Comparison of ENCODE assay signal across 1 cellular context in genomic region chr15:40754883-40755815, GRCh38.
TF ChIP-seq lines count a peak whose summit lies in the region.

A gene with protein sequence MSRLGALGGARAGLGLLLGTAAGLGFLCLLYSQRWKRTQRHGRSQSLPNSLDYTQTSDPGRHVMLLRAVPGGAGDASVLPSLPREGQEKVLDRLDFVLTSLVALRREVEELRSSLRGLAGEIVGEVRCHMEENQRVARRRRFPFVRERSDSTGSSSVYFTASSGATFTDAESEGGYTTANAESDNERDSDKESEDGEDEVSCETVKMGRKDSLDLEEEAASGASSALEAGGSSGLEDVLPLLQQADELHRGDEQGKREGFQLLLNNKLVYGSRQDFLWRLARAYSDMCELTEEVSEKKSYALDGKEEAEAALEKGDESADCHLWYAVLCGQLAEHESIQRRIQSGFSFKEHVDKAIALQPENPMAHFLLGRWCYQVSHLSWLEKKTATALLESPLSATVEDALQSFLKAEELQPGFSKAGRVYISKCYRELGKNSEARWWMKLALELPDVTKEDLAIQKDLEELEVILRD (minus strand): TSS chr15:40755254. CDS start chr15:40754783, 471 bp downstream.

TF ChIP-seq in K562, 482 proteins besides CTCF, POLR2A, EP300 and RAD21 (continued from another document and continues in another):
- TF ChIP-seq, protein P1, sequence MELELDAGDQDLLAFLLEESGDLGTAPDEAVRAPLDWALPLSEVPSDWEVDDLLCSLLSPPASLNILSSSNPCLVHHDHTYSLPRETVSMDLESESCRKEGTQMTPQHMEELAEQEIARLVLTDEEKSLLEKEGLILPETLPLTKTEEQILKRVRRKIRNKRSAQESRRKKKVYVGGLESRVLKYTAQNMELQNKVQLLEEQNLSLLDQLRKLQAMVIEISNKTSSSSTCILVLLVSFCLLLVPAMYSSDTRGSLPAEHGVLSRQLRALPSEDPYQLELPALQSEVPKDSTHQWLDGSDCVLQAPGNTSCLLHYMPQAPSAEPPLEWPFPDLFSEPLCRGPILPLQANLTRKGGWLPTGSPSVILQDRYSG (tag; conservative IDR thresholded peaks at IDR 0.05; ENCODE audit: low read depth): 0 out of 2 replicates have a peak, but pooled peaks have one; percentile 18
- TF ChIP-seq POLR2H (tag; IDR thresholded peaks at IDR 0.05; ENCODE audit: low read depth): peak; percentile 95
- peak; percentile 95 for TF ChIP-seq TFAP4 (CRISPR knock-in tag; IDR thresholded peaks at IDR 0.05; ENCODE audit: borderline replicate concordance)
- TF ChIP-seq KLF13 (tag; IDR thresholded peaks at IDR 0.05; ENCODE audit: borderline replicate concordance, low read depth): no peak
- TF ChIP-seq, protein P2, sequence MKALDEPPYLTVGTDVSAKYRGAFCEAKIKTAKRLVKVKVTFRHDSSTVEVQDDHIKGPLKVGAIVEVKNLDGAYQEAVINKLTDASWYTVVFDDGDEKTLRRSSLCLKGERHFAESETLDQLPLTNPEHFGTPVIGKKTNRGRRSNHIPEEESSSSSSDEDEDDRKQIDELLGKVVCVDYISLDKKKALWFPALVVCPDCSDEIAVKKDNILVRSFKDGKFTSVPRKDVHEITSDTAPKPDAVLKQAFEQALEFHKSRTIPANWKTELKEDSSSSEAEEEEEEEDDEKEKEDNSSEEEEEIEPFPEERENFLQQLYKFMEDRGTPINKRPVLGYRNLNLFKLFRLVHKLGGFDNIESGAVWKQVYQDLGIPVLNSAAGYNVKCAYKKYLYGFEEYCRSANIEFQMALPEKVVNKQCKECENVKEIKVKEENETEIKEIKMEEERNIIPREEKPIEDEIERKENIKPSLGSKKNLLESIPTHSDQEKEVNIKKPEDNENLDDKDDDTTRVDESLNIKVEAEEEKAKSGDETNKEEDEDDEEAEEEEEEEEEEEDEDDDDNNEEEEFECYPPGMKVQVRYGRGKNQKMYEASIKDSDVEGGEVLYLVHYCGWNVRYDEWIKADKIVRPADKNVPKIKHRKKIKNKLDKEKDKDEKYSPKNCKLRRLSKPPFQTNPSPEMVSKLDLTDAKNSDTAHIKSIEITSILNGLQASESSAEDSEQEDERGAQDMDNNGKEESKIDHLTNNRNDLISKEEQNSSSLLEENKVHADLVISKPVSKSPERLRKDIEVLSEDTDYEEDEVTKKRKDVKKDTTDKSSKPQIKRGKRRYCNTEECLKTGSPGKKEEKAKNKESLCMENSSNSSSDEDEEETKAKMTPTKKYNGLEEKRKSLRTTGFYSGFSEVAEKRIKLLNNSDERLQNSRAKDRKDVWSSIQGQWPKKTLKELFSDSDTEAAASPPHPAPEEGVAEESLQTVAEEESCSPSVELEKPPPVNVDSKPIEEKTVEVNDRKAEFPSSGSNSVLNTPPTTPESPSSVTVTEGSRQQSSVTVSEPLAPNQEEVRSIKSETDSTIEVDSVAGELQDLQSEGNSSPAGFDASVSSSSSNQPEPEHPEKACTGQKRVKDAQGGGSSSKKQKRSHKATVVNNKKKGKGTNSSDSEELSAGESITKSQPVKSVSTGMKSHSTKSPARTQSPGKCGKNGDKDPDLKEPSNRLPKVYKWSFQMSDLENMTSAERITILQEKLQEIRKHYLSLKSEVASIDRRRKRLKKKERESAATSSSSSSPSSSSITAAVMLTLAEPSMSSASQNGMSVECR (CRISPR knock-in tag; IDR thresholded peaks at IDR 0.05): peak; percentile 96
- TF ChIP-seq XRCC5 (IDR thresholded peaks at IDR 0.05; ENCODE audit: low read depth, low read length): no peak
- TF ChIP-seq, protein P3, sequence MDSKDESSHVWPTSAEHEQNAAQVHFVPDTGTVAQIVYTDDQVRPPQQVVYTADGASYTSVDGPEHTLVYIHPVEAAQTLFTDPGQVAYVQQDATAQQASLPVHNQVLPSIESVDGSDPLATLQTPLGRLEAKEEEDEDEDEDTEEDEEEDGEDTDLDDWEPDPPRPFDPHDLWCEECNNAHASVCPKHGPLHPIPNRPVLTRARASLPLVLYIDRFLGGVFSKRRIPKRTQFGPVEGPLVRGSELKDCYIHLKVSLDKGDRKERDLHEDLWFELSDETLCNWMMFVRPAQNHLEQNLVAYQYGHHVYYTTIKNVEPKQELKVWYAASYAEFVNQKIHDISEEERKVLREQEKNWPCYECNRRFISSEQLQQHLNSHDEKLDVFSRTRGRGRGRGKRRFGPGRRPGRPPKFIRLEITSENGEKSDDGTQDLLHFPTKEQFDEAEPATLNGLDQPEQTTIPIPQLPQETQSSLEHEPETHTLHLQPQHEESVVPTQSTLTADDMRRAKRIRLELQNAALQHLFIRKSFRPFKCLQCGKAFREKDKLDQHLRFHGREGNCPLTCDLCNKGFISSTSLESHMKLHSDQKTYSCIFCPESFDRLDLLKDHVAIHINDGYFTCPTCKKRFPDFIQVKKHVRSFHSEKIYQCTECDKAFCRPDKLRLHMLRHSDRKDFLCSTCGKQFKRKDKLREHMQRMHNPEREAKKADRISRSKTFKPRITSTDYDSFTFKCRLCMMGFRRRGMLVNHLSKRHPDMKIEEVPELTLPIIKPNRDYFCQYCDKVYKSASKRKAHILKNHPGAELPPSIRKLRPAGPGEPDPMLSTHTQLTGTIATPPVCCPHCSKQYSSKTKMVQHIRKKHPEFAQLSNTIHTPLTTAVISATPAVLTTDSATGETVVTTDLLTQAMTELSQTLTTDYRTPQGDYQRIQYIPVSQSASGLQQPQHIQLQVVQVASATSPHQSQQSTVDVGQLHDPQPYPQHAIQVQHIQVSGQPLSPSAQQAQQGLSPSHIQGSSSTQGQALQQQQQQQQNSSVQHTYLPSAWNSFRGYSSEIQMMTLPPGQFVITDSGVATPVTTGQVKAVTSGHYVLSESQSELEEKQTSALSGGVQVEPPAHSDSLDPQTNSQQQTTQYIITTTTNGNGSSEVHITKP (IDR thresholded peaks at IDR 0.05; ENCODE audit: partially characterized antibody): peak; percentile 79
- TF ChIP-seq GMEB1 (CRISPR knock-in tag; IDR thresholded peaks at IDR 0.05): peak; percentile 74
- 0 out of 6 replicates have a peak, but pooled peaks of 1 of the 3 experiments have one; percentile 33 for TF ChIP-seq ZBTB11 (CRISPR knock-in tag; IDR thresholded peaks at IDR 0.05)
- no peak for TF ChIP-seq ZNF232 (CRISPR knock-in tag; IDR thresholded peaks at IDR 0.05)
- TF ChIP-seq SMARCE1 (IDR thresholded peaks at IDR 0.05): no peak; the same call in 1 of the 2 replicates
- TF ChIP-seq CXXC5 (CRISPR knock-in tag; IDR thresholded peaks at IDR 0.05): peak; percentile 91
- TF ChIP-seq SOX6 (IDR thresholded peaks at IDR 0.05): peak; percentile 61; the same call in 1 of the 2 replicates
- no peak for TF ChIP-seq CLOCK (CRISPR knock-in tag; IDR thresholded peaks at IDR 0.05; ENCODE audit: borderline replicate concordance)
- no peak for TF ChIP-seq GTF3C2 (IDR thresholded peaks at IDR 0.05; ENCODE audit: borderline replicate concordance, extremely low read depth, insufficient read length)
- TF ChIP-seq HDAC2 (IDR thresholded peaks at IDR 0.05): 0 out of 2 replicates have a peak, but pooled peaks have one; percentile 36
- TF ChIP-seq ZBTB1 (CRISPR knock-in tag; IDR thresholded peaks at IDR 0.05; ENCODE audit: borderline replicate concordance, low read depth): no peak
- TF ChIP-seq EWSR1 (IDR thresholded peaks at IDR 0.05; ENCODE audit: borderline replicate concordance, low read depth, partially characterized antibody): no peak
- TF ChIP-seq ZNF699 (CRISPR knock-in tag; IDR thresholded peaks at IDR 0.05; ENCODE audit: insufficient replicate concordance): no peak
- TF ChIP-seq TSC22D4 (tag; IDR thresholded peaks at IDR 0.05): no peak
- TF ChIP-seq TAF9B (IDR thresholded peaks at IDR 0.05; ENCODE audit: partially characterized antibody): peak; percentile 78
- no peak for TF ChIP-seq DNMT1 (IDR thresholded peaks at IDR 0.05)
- peak; percentile 95 for TF ChIP-seq KDM5B (IDR thresholded peaks at IDR 0.05; ENCODE audit: insufficient replicate concordance, low read depth, low read length)
- TF ChIP-seq MXI1 (IDR thresholded peaks at IDR 0.05; ENCODE audit: low read depth, low read length): peak; percentile 89
- TF ChIP-seq E2F3 (CRISPR knock-in tag; IDR thresholded peaks at IDR 0.05): peak; percentile 96
- TF ChIP-seq, protein P4, sequence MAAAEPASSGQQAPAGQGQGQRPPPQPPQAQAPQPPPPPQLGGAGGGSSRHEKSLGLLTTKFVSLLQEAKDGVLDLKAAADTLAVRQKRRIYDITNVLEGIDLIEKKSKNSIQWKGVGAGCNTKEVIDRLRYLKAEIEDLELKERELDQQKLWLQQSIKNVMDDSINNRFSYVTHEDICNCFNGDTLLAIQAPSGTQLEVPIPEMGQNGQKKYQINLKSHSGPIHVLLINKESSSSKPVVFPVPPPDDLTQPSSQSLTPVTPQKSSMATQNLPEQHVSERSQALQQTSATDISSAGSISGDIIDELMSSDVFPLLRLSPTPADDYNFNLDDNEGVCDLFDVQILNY (CRISPR knock-in tag; IDR thresholded peaks at IDR 0.05): no peak
- TF ChIP-seq L3MBTL2 (IDR thresholded peaks at IDR 0.05): peak; percentile 79
- no peak for TF ChIP-seq CBX2 (IDR thresholded peaks at IDR 0.05; ENCODE audit: insufficient read depth, low read length, poor library complexity, severe bottlenecking)
